In genomic region chr2:226752887-226753286, GRCh38 we compare ENCODE assay signal across 13 cellular contexts.
"Had no signal": no experiment of that assay in that cellular context is flagged by ENCODE, and none has a peak within 500 bp of the region (broad histone marks: within the 10 kb centered on the region; RNA-seq: fewer than 3 reads in every experiment).

No MANE protein-coding gene starts in this region.

- FAIRE-seq: bronchial epithelial cell, TTC549 had no signal

- H3K9me3 Mint-ChIP-seq: mesothelial cell of epicardium; nephron; T-helper 2 cell treated with Interferon-gamma antibody and Interleukin-4, amounts not matched to agents 5 μg/mL and 100 μg/mL, for 36 hours had no signal

- ATAC-seq: activated CD4-positive, alpha-beta T cell treated with anti-CD3 and anti-CD28 coated beads for 36 hours had no signal

- H3K27me3 Mint-ChIP-seq: activated CD4-positive, alpha-beta T cell treated with anti-CD3 and anti-CD28 coated beads for 36 hours; activated naive CD8-positive, alpha-beta T cell; type B pancreatic cell had no signal

- H3K27ac Mint-ChIP-seq: activated CD4-positive, alpha-beta T cell treated with anti-CD3 and anti-CD28 coated beads for 36 hours; activated naive CD8-positive, alpha-beta T cell; nephron; T-helper 2 cell treated with Interferon-gamma antibody and Interleukin-4, amounts not matched to agents 5 μg/mL and 100 μg/mL, for 36 hours; type B pancreatic cell had no signal

- H3K4me3 Mint-ChIP-seq: activated CD4-positive, alpha-beta T cell treated with anti-CD3 and anti-CD28 coated beads for 36 hours; activated naive CD8-positive, alpha-beta T cell; mesothelial cell of epicardium; nephron; T-helper 2 cell treated with Interferon-gamma antibody and Interleukin-4, amounts not matched to agents 5 μg/mL and 100 μg/mL, for 36 hours; type B pancreatic cell had no signal

- DNase-seq: activated CD4-positive, alpha-beta T cell treated with anti-CD3 and anti-CD28 coated beads for 36 hours; activated CD4-positive, alpha-beta T cell treated with anti-CD3 and anti-CD28 coated beads, Interleukin-2, amount 50 U/mL, for 48 hours; effector CD4-positive, alpha-beta T cell; nucleus accumbens; stimulated activated CD8-positive, alpha-beta memory T cell treated with anti-CD3 and anti-CD28 coated beads, Interleukin-4, amount 100 ng/mL, for 48 hours; stimulated activated naive CD4-positive, alpha-beta T cell had no signal
